Comparison of ENCODE assay signal across 28 cellular contexts in genomic region chr2:162041465-162041864, GRCh38.
"Had no signal": no experiment of that assay in that cellular context is flagged by ENCODE, and none has a peak within 500 bp of the region (broad histone marks: within the 10 kb centered on the region; RNA-seq: fewer than 3 reads in every experiment).

No MANE protein-coding gene starts in this region.

- H3K4me1 ChIP-seq: adrenal gland, gastroesophageal sphincter, parathyroid adenoma, right lobe of liver, vagina had no signal

- H3K27ac ChIP-seq: adrenal gland, dorsolateral prefrontal cortex, gastroesophageal sphincter, heart left ventricle, parathyroid adenoma, right lobe of liver, thoracic aorta, vagina, VCaP had no signal

- H3K9me3 ChIP-seq: adrenal gland, gastroesophageal sphincter, heart left ventricle, mucosa of descending colon, right lobe of liver, thoracic aorta, vagina had no signal

- H3K4me1 Mint-ChIP-seq: central memory CD8-positive, alpha-beta T cell; nephron progenitor cell; stimulated activated naive B cell treated with anti-CD40 and anti-IgM and Interleukin-4, amounts not matched to agents 10 μg/mL and 1 μg/mL and 100 μg/mL, for 72 hours had no signal

- DNase-seq: activated CD4-positive, alpha-beta memory T cell treated with anti-CD3 and anti-CD28 coated beads, Interleukin-2, amount 10 ng/mL, durations not matched to agents 7 days and 5 days; activated CD4-positive, alpha-beta T cell treated with anti-CD3 and anti-CD28 coated beads, Interleukin-2, amount 10 ng/mL, durations not matched to agents 24 days and 14 days; activated gamma-delta T cell treated with Interleukin-2 at 50 U/mL for 16 hours; activated T-cell treated with anti-CD3 and anti-CD28 coated beads, Interleukin-2, amount 50 U/mL, for 72 hours; adrenal gland; dorsolateral prefrontal cortex; effector memory CD8-positive, alpha-beta T cell; heart left ventricle; islet precursor cell; left colon; mesendoderm; mucosa of descending colon; nephron progenitor cell; right lobe of liver; stimulated activated CD4-positive, alpha-beta T cell treated with anti-CD3 and anti-CD28 coated beads, Interleukin-2, amount 100 ng/mL, for 48 hours; stimulated activated CD8-positive, alpha-beta memory T cell treated with anti-CD3 and anti-CD28 coated beads, Interleukin-4, amount 100 ng/mL, for 48 hours; stimulated activated naive B cell treated with anti-CD40 and anti-IgM and Interleukin-4, amounts not matched to agents 10 μg/mL and 1 μg/mL and 100 μg/mL, for 72 hours had no signal

- H3K27me3 ChIP-seq: dorsolateral prefrontal cortex, gastroesophageal sphincter, heart left ventricle, right lobe of liver, vagina had no signal

- H3K27ac Mint-ChIP-seq: activated CD4-positive, alpha-beta memory T cell treated with anti-CD3 and anti-CD28 coated beads, Interleukin-2, amount 10 ng/mL, durations not matched to agents 7 days and 5 days; activated CD4-positive, alpha-beta T cell treated with anti-CD3 and anti-CD28 coated beads, Interleukin-2, amount 10 ng/mL, durations not matched to agents 24 days and 14 days; activated naive CD8-positive, alpha-beta T cell; activated T-cell treated with anti-CD3 and anti-CD28 coated beads, Interleukin-2, amount 50 U/mL, for 72 hours; effector memory CD8-positive, alpha-beta T cell; nephron progenitor cell; stimulated activated naive B cell treated with anti-CD40 and anti-IgM and Interleukin-4, amounts not matched to agents 10 μg/mL and 1 μg/mL and 100 μg/mL, for 72 hours; type B pancreatic cell had no signal

- H3K36me3 Mint-ChIP-seq: stimulated activated naive B cell treated with anti-CD40 and anti-IgM and Interleukin-4, amounts not matched to agents 10 μg/mL and 1 μg/mL and 100 μg/mL, for 72 hours; type B pancreatic cell had no signal

- H3K27me3 Mint-ChIP-seq: activated CD4-positive, alpha-beta memory T cell treated with anti-CD3 and anti-CD28 coated beads, Interleukin-2, amount 10 ng/mL, durations not matched to agents 7 days and 5 days; activated CD4-positive, alpha-beta T cell treated with anti-CD3 and anti-CD28 coated beads, Interleukin-2, amount 10 ng/mL, durations not matched to agents 24 days and 14 days; activated naive CD8-positive, alpha-beta T cell; central memory CD8-positive, alpha-beta T cell; effector memory CD8-positive, alpha-beta T cell; stimulated activated naive B cell treated with anti-CD40 and anti-IgM and Interleukin-4, amounts not matched to agents 10 μg/mL and 1 μg/mL and 100 μg/mL, for 72 hours; type B pancreatic cell had no signal

- H3K9me3 Mint-ChIP-seq: activated CD4-positive, alpha-beta memory T cell treated with anti-CD3 and anti-CD28 coated beads, Interleukin-2, amount 10 ng/mL, durations not matched to agents 7 days and 5 days; activated T-cell treated with anti-CD3 and anti-CD28 coated beads, Interleukin-2, amount 50 U/mL, for 72 hours; central memory CD8-positive, alpha-beta T cell; effector memory CD8-positive, alpha-beta T cell; nephron progenitor cell; stimulated activated naive B cell treated with anti-CD40 and anti-IgM and Interleukin-4, amounts not matched to agents 10 μg/mL and 1 μg/mL and 100 μg/mL, for 72 hours; type B pancreatic cell had no signal

- ATAC-seq: activated CD4-positive, CD25-positive, alpha-beta regulatory T cell treated with anti-CD3 and anti-CD28 coated beads, Interleukin-2, amount 50 U/mL, for 24 hours; activated T-cell treated with anti-CD3 and anti-CD28 coated beads, Interleukin-2, amount 50 U/mL, for 72 hours; effector memory CD8-positive, alpha-beta T cell; esophagus mucosa; gastroesophageal sphincter; heart left ventricle; left colon; mucosa of descending colon; right lobe of liver; stimulated activated naive B cell treated with anti-CD40 and anti-IgM and Interleukin-4, amounts not matched to agents 10 μg/mL and 1 μg/mL and 100 μg/mL, for 72 hours had no signal

- H3K4me3 Mint-ChIP-seq: activated CD4-positive, alpha-beta memory T cell treated with anti-CD3 and anti-CD28 coated beads, Interleukin-2, amount 10 ng/mL, durations not matched to agents 7 days and 5 days; activated CD4-positive, alpha-beta T cell treated with anti-CD3 and anti-CD28 coated beads, Interleukin-2, amount 10 ng/mL, durations not matched to agents 24 days and 14 days; activated naive CD8-positive, alpha-beta T cell; activated T-cell treated with anti-CD3 and anti-CD28 coated beads, Interleukin-2, amount 50 U/mL, for 72 hours; central memory CD8-positive, alpha-beta T cell; effector memory CD8-positive, alpha-beta T cell; nephron progenitor cell; stimulated activated naive B cell treated with anti-CD40 and anti-IgM and Interleukin-4, amounts not matched to agents 10 μg/mL and 1 μg/mL and 100 μg/mL, for 72 hours; type B pancreatic cell had no signal

- H3K36me3 ChIP-seq: adrenal gland, gastroesophageal sphincter, thoracic aorta, vagina had no signal

- H3K4me3 ChIP-seq: adrenal gland, dorsolateral prefrontal cortex, gastroesophageal sphincter, heart left ventricle, mucosa of descending colon, right lobe of liver, smooth muscle cell, thoracic aorta, vagina had no signal
